Comparison of ENCODE assay signal across 17 cellular contexts in the genomic region with DNA sequence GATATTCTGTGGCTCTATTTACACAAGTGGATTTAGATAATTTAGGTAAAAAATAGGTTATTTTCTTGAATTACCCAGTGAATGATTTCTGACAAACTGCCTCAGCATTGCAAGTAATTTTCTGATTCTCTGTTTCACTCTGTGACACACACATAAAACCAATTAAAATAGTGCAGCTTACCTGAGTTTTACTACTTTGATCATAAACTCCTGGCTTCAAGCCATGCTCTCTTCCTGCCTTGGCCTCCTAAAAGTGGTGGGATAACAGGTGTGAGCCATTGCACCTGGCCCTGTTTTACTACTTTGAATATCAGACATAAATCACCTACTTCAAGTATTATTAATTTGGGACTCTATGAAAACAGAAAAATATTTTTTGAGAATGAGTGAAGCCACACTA.
"Had no signal": no experiment of that assay in that cellular context is flagged by ENCODE, and none has a peak within 500 bp of the region (broad histone marks: within the 10 kb centered on the region; RNA-seq: fewer than 3 reads in every experiment).

No MANE protein-coding gene starts in this region.

- ATAC-seq: gastroesophageal sphincter; lower lobe of right lung; natural killer cell treated with Interleukin-12 subunit alpha and Interleukin-12 subunit beta and Interleukin-15 and Interleukin-18, amount 100 ng/mL, for 72 hours; right cardiac atrium; stimulated activated effector memory CD8-positive, alpha-beta T cell treated with anti-CD3 and anti-CD28 coated beads, Interleukin-12 subunit alpha, Interleukin-12 subunit beta, amount 100 ng/mL, for 72 hours; stimulated activated naive CD8-positive, alpha-beta T cell treated with anti-CD3 and anti-CD28 coated beads, Interleukin-15, Interleukin-2, amounts not matched to agents 100 U/mL and 50 U/mL, for 24 hours had no signal

- DNase-seq: esophagus squamous epithelium; foreskin fibroblast; glutamatergic neuron; immature natural killer cell; left ventricle myocardium inferior; lower lobe of right lung; nucleus accumbens; ovary; right cardiac atrium; stimulated activated CD4-positive, alpha-beta T cell treated with anti-CD3 and anti-CD28 coated beads, Interleukin-4, amount 100 ng/mL, for 1 hour; stimulated activated CD8-positive, alpha-beta memory T cell treated with anti-CD3 and anti-CD28 coated beads, Interleukin-4, amount 100 ng/mL, for 48 hours; stimulated activated naive CD8-positive, alpha-beta T cell treated with anti-CD3 and anti-CD28 coated beads, Interleukin-15, Interleukin-2, amounts not matched to agents 100 U/mL and 50 U/mL, for 24 hours; thyroid gland; uterus had no signal
